ENCODE assay signal across 8 cellular contexts in genomic region chr16:29115013-29115813, GRCh38.
DNase-seq lines count a peak whose midpoint lies in the region; ATAC-seq and TF ChIP-seq lines count a peak whose summit lies in the region.
"Not testable (repeated sequence)": the region's sequence is repeated elsewhere in the genome, so short reads cannot be mapped to it uniquely, and the experiment has no call there.

No MANE protein-coding gene starts in this region.

- peak; percentile 48 for ATAC-seq in T-helper 17 cell

- H3K36me3 ChIP-seq in adrenal gland (replicated peaks in 1 of 2), result not testable (repeated sequence)

- H3K4me3 ChIP-seq in adrenal gland; foreskin fibroblast (ENCODE audit: low read depth in 1 of 2, low read length in 2 of 2): not testable (repeated sequence)

- not testable (repeated sequence) for H3K9me3 Mint-ChIP-seq in mesothelial cell of epicardium

- WGBS in adrenal gland, 4 donors, result 2 to 29% (median 25%) methylated on average over 14 to 25 of the region's 25 CpGs

- not testable (repeated sequence) for H3K36me3 Mint-ChIP-seq in T-helper 17 cell (ENCODE audit: low read depth); mesothelial cell of epicardium

- H3K27me3 Mint-ChIP-seq in T-helper 17 cell, result not testable (repeated sequence)
- H3K27me3 Mint-ChIP-seq in mesothelial cell of epicardium (ENCODE audit: low read depth), result peaks cover 11% of the 10 kb centered on the region

- H3K4me1 Mint-ChIP-seq in T-helper 17 cell, result not testable (repeated sequence)
- peaks cover 16% of the 10 kb centered on the region for H3K4me1 Mint-ChIP-seq in mesothelial cell of epicardium

- H3K27ac Mint-ChIP-seq in T-helper 17 cell, result peak overlapping the region; percentile 70
- H3K27ac Mint-ChIP-seq in mesothelial cell of epicardium, result peak overlapping the region; percentile 50

- peaks cover 0 to 18% of the 10 kb centered on the region in 2 donors for H3K4me1 ChIP-seq in adrenal gland (replicated peaks in 1 of 2)

- H3K4me3 Mint-ChIP-seq in T-helper 17 cell, mesothelial cell of epicardium: not testable (repeated sequence)

- H3K27me3 ChIP-seq in adrenal gland, result not testable (repeated sequence)

- peak; percentile 75 for DNase-seq in AG08396 (ENCODE audit: low spot score)
- not testable (repeated sequence) for DNase-seq in GM13977 (ENCODE audit: low spot score); T-helper 17 cell; mesothelial cell of epicardium (ENCODE audit: low spot score in 2 of 2, unreplicated experiment in 2 of 2)
- peak; percentile 57 for DNase-seq in M059J (ENCODE audit: low read depth)
- peak; percentile 49 to 89 (median 75) for DNase-seq in adrenal gland
- DNase-seq in foreskin fibroblast, result peak; percentile 61 to 81
- peak; percentile 60 for DNase-seq in stimulated activated CD4-positive, alpha-beta T cell treated with anti-CD3 and anti-CD28 coated beads, Interleukin-15, amount 100 ng/mL, for 24 hours

- in situ Hi-C loops in GM13977 (cut with MboI; ENCODE audit: low pct_unique_long_range_greater_than_20kb, low sequenced_read_pairs, unreplicated experiment), result not testable (repeated sequence)

- not testable (repeated sequence) for H3K9me3 ChIP-seq in T-helper 17 cell (ENCODE audit: control insufficient read depth, low read length, poor library complexity, severe bottlenecking); adrenal gland (replicated peaks in 1 of 3)

- not testable (repeated sequence) for TF ChIP-seq POLR2A in adrenal gland (IDR thresholded peaks at IDR 0.05)

- intact Hi-C loops in adrenal gland (cut with DNase I), result loop anchor here in 1 of 2 donors (10.0 kb wide), 1 partner anchor 140 kb away; no protein-coding TSS in a partner anchor

- peak overlapping the region in 3 of 5 donors; percentile 3 to 77 (median 23) for H3K27ac ChIP-seq in adrenal gland

- TF ChIP-seq CTCF in GM13977 (IDR thresholded peaks at IDR 0.05; ENCODE audit: extremely low read depth, insufficient read depth, missing control alignments), result peak; percentile 32
- peak; percentile 44 to 63 (median 60) for TF ChIP-seq CTCF in adrenal gland (IDR thresholded peaks at IDR 0.05)
- TF ChIP-seq CTCF in foreskin fibroblast (IDR thresholded peaks at IDR 0.05; ENCODE audit: low read depth, low read length), result peak; percentile 68
- peak; percentile 71 for TF ChIP-seq CTCF in mesothelial cell of epicardium (IDR thresholded peaks at IDR 0.05; ENCODE audit: unreplicated experiment)
